In genomic region chr11:16784097-16784496, GRCh38 we compare ENCODE assay signal across 21 cellular contexts.
"Had no signal": no experiment of that assay in that cellular context is flagged by ENCODE, and none has a peak within 500 bp of the region (broad histone marks: within the 10 kb centered on the region; RNA-seq: fewer than 3 reads in every experiment).

No MANE protein-coding gene starts in this region.

- H3K4me3 Mint-ChIP-seq: activated T-cell treated with anti-CD3 and anti-CD28 coated beads, Interleukin-2, amount 50 U/mL, for 72 hours; memory B cell; naive B cell had no signal

- H3K27me3 ChIP-seq: ascending aorta, gastrocnemius medialis, neutrophil, tibial nerve, vagina had no signal

- H3K27ac ChIP-seq: ascending aorta, coronary artery, gastrocnemius medialis, neutrophil, parathyroid adenoma, tibial nerve, vagina, WERI-Rb-1 had no signal

- DNase-seq: activated CD4-positive, alpha-beta T cell treated with anti-CD3 and anti-CD28 coated beads for 1 hour; activated CD4-positive, alpha-beta T cell treated with anti-CD3 and anti-CD28 coated beads, Interleukin-2, amount 50 U/mL, for 4 hours; activated effector memory CD4-positive, alpha-beta T cell treated with anti-CD3 and anti-CD28 coated beads, Interleukin-2, amount 50 U/mL, for 16 hours; activated naive CD4-positive, alpha-beta T cell treated with anti-CD3 and anti-CD28 coated beads, Interleukin-2, amount 50 U/mL, for 16 hours; activated T-cell treated with anti-CD3 and anti-CD28 coated beads, Interleukin-2, amount 50 U/mL, for 72 hours; effector CD4-positive, alpha-beta T cell; gastrocnemius medialis; head of caudate nucleus; mucosa of descending colon; naive B cell; stimulated activated CD4-positive, alpha-beta T cell treated with anti-CD3 and anti-CD28 coated beads, Interleukin-2, amount 100 ng/mL, for 24 hours; stimulated activated naive CD4-positive, alpha-beta T cell treated with Interleukin-2 at 50 U/mL for 16 hours; WERI-Rb-1 had no signal

- H3K36me3 ChIP-seq: ascending aorta, gastrocnemius medialis, neutrophil, vagina had no signal

- H3K27ac Mint-ChIP-seq: activated T-cell treated with anti-CD3 and anti-CD28 coated beads, Interleukin-2, amount 50 U/mL, for 72 hours; memory B cell; naive B cell had no signal

- H3K36me3 Mint-ChIP-seq: memory B cell, naive B cell had no signal

- H3K27me3 Mint-ChIP-seq: memory B cell, naive B cell had no signal

- H3K4me1 ChIP-seq: parathyroid adenoma had no signal

- H3K79me2 ChIP-seq: parathyroid adenoma had no signal

- H3K9me3 ChIP-seq: ascending aorta, gastrocnemius medialis, mucosa of descending colon, neutrophil, tibial nerve, vagina had no signal

- H3K4me3 ChIP-seq: ascending aorta, coronary artery, gastrocnemius medialis, mucosa of descending colon, tibial nerve, vagina had no signal

- H3K9ac ChIP-seq: parathyroid adenoma had no signal

- FAIRE-seq: keratinocyte had no signal

- ATAC-seq: activated T-cell treated with anti-CD3 and anti-CD28 coated beads, Interleukin-2, amount 50 U/mL, for 72 hours; gastrocnemius medialis; mucosa of descending colon had no signal

- H2AFZ ChIP-seq: parathyroid adenoma had no signal

- H3K4me1 Mint-ChIP-seq: memory B cell, naive B cell had no signal

- H3K9me3 Mint-ChIP-seq: activated T-cell treated with anti-CD3 and anti-CD28 coated beads, Interleukin-2, amount 50 U/mL, for 72 hours; memory B cell; naive B cell had no signal
